ENCODE assay signal across 29 cellular contexts in genomic region chr1:158100498-158100897, GRCh38.
"Had no signal": no experiment of that assay in that cellular context is flagged by ENCODE, and none has a peak within 500 bp of the region (broad histone marks: within the 10 kb centered on the region; RNA-seq: fewer than 3 reads in every experiment).

No MANE protein-coding gene starts in this region.

- ATAC-seq: activated naive CD4-positive, alpha-beta T cell treated with anti-CD3 and anti-CD28 coated beads, Interleukin-2, amount 50 U/mL, for 72 hours; activated T-cell treated with anti-CD3 and anti-CD28 coated beads, Interleukin-2, amount 50 U/mL, for 72 hours; body of pancreas; effector memory CD8-positive, alpha-beta T cell; foreskin keratinocyte; gastrocnemius medialis had no signal

- H3K27me3 ChIP-seq: body of pancreas, gastrocnemius medialis had no signal

- H3K4me3 Mint-ChIP-seq: activated naive CD4-positive, alpha-beta T cell treated with anti-CD3 and anti-CD28 coated beads, Interleukin-2, amount 10 ng/mL, durations not matched to agents 7 days and 5 days; activated naive CD8-positive, alpha-beta T cell treated with anti-CD3 and anti-CD28 coated beads, Interleukin-2, amount 10 ng/mL, durations not matched to agents 7 days and 5 days; activated T-cell treated with anti-CD3 and anti-CD28 coated beads, Interleukin-2, amount 50 U/mL, for 24 hours; activated T-cell treated with anti-CD3 and anti-CD28 coated beads, Interleukin-2, amount 50 U/mL, for 72 hours; effector memory CD8-positive, alpha-beta T cell had no signal

- H3K4me1 ChIP-seq: body of pancreas, gastrocnemius medialis had no signal

- FAIRE-seq: colon had no signal

- H3K9me3 Mint-ChIP-seq: activated naive CD4-positive, alpha-beta T cell treated with anti-CD3 and anti-CD28 coated beads, Interleukin-2, amount 10 ng/mL, durations not matched to agents 7 days and 5 days; activated naive CD4-positive, alpha-beta T cell treated with anti-CD3 and anti-CD28 coated beads, Interleukin-2, amount 50 U/mL, for 72 hours; activated naive CD8-positive, alpha-beta T cell treated with anti-CD3 and anti-CD28 coated beads, Interleukin-2, amount 10 ng/mL, durations not matched to agents 7 days and 5 days; activated T-cell treated with anti-CD3 and anti-CD28 coated beads, Interleukin-2, amount 50 U/mL, for 24 hours; activated T-cell treated with anti-CD3 and anti-CD28 coated beads, Interleukin-2, amount 50 U/mL, for 72 hours; effector memory CD8-positive, alpha-beta T cell had no signal

- DNase-seq: activated CD4-positive, alpha-beta T cell treated with anti-CD3 and anti-CD28 coated beads for 1 hour; activated CD4-positive, alpha-beta T cell treated with anti-CD3 and anti-CD28 coated beads for 4 hours; activated CD4-positive, alpha-beta T cell treated with anti-CD3 and anti-CD28 coated beads, Interleukin-2, amount 50 U/mL, for 1 hour; activated CD4-positive, alpha-beta T cell treated with anti-CD3 and anti-CD28 coated beads, Interleukin-2, amount 50 U/mL, for 48 hours; activated CD8-positive, alpha-beta memory T cell treated with anti-CD3 and anti-CD28 coated beads, Interleukin-2, amount 50 U/mL, for 48 hours; activated gamma-delta T cell; activated naive CD4-positive, alpha-beta T cell; activated naive CD4-positive, alpha-beta T cell treated with anti-CD3 and anti-CD28 coated beads, Interleukin-2, amount 10 ng/mL, durations not matched to agents 7 days and 5 days; activated naive CD8-positive, alpha-beta T cell treated with anti-CD3 and anti-CD28 coated beads, Interleukin-2, amount 10 ng/mL, durations not matched to agents 7 days and 5 days; activated T-cell treated with anti-CD3 and anti-CD28 coated beads for 4 hours; activated T-cell treated with anti-CD3 and anti-CD28 coated beads, Interleukin-2, amount 50 U/mL, for 24 hours; activated T-cell treated with anti-CD3 and anti-CD28 coated beads, Interleukin-2, amount 50 U/mL, for 72 hours; amniotic stem cell; anterior cingulate cortex; body of pancreas; caudate nucleus; cortex of kidney; dermis blood vessel endothelial cell; effector CD4-positive, alpha-beta T cell; effector memory CD8-positive, alpha-beta T cell; erythroblast; foreskin keratinocyte; gastrocnemius medialis; glutamatergic neuron; heart left ventricle; T-helper 2 cell had no signal

- H3K4me3 ChIP-seq: body of pancreas, esophagus muscularis mucosa, gastrocnemius medialis, heart left ventricle had no signal

- H3K36me3 ChIP-seq: gastrocnemius medialis had no signal

- H3K27ac ChIP-seq: body of pancreas, esophagus muscularis mucosa, foreskin keratinocyte, gastrocnemius medialis, heart left ventricle had no signal

- H3K27ac Mint-ChIP-seq: activated naive CD4-positive, alpha-beta T cell treated with anti-CD3 and anti-CD28 coated beads, Interleukin-2, amount 10 ng/mL, durations not matched to agents 7 days and 5 days; activated naive CD4-positive, alpha-beta T cell treated with anti-CD3 and anti-CD28 coated beads, Interleukin-2, amount 50 U/mL, for 72 hours; activated naive CD8-positive, alpha-beta T cell treated with anti-CD3 and anti-CD28 coated beads, Interleukin-2, amount 10 ng/mL, durations not matched to agents 7 days and 5 days; activated T-cell treated with anti-CD3 and anti-CD28 coated beads, Interleukin-2, amount 50 U/mL, for 24 hours; activated T-cell treated with anti-CD3 and anti-CD28 coated beads, Interleukin-2, amount 50 U/mL, for 72 hours; effector memory CD8-positive, alpha-beta T cell had no signal

- H3K9me3 ChIP-seq: body of pancreas, esophagus muscularis mucosa, gastrocnemius medialis, heart left ventricle had no signal

- H3K36me3 Mint-ChIP-seq: activated naive CD4-positive, alpha-beta T cell treated with anti-CD3 and anti-CD28 coated beads, Interleukin-2, amount 10 ng/mL, durations not matched to agents 7 days and 5 days; activated naive CD4-positive, alpha-beta T cell treated with anti-CD3 and anti-CD28 coated beads, Interleukin-2, amount 50 U/mL, for 72 hours; activated naive CD8-positive, alpha-beta T cell treated with anti-CD3 and anti-CD28 coated beads, Interleukin-2, amount 10 ng/mL, durations not matched to agents 7 days and 5 days had no signal
